18 cellular contexts compared by ENCODE assay signal in genomic region chr3:16900779-16901440, GRCh38. TPM values are rescaled to one million over a fixed set of nuclear protein-coding genes. Genes with fewer than 3 reads are reported as not detected.
DNase-seq lines count a peak whose midpoint lies in the region; ATAC-seq and TF ChIP-seq lines count a peak whose summit lies in the region.
"Had no signal": no experiment of that assay in that cellular context is flagged by ENCODE, and none has a peak within 500 bp of the region (broad histone marks: within the 10 kb centered on the region; RNA-seq: fewer than 3 reads in every experiment).

No MANE protein-coding gene starts in this region.

- peak overlapping the region; percentile 59 for H3K4me2 ChIP-seq in OCI-LY7 (ENCODE audit: low read length)

- peaks cover 3% of the 10 kb centered on the region; the same call in 1 of the 2 replicates for H3K36me3 ChIP-seq in OCI-LY7 (ENCODE audit: insufficient read depth, low read length)
- H3K36me3 ChIP-seq in gastrocnemius medialis: no peaks in the 10 kb centered on the region
- H3K36me3 ChIP-seq in endodermal cell (ENCODE audit: control insufficient read depth, insufficient read depth, low read length): no peaks in the 10 kb centered on the region

- CTCF ChIA-PET in OCI-LY7 (lab: Charles Lee; ENCODE audit: unreplicated experiment): no interaction called here

- no peak overlapping the region; the same call in 1 of the 2 replicates for H2AFZ ChIP-seq in OCI-LY7 (ENCODE audit: low read length)
- H2AFZ ChIP-seq: GM23248 had no signal

- H3K79me2 ChIP-seq in OCI-LY7 (ENCODE audit: insufficient read depth, low read depth, low read length): peaks cover 95% of the 10 kb centered on the region

- ATAC-seq in activated T-cell treated with anti-CD3 and anti-CD28 coated beads, Interleukin-2, amount 50 U/mL, for 4 hours: no peak
- ATAC-seq in effector memory CD8-positive, alpha-beta T cell (replicated peaks): peak; percentile 50
- no peak for ATAC-seq in gastrocnemius medialis
- ATAC-seq: K562 had no signal

- BruUV-seq in OCI-LY7 (replicated peaks; lab: Mats Ljungman, UMichigan): no TSS peak

- no peaks in the 10 kb centered on the region for H3K27me3 Mint-ChIP-seq in activated T-cell treated with anti-CD3 and anti-CD28 coated beads, Interleukin-2, amount 50 U/mL, for 4 hours (ENCODE audit: low read depth)
- H3K27me3 Mint-ChIP-seq in effector memory CD8-positive, alpha-beta T cell: no peaks in the 10 kb centered on the region
- peaks cover 6% of the 10 kb centered on the region for H3K27me3 Mint-ChIP-seq in endodermal cell (ENCODE audit: insufficient read depth)

- peaks cover 6% of the 10 kb centered on the region for H3K36me3 Mint-ChIP-seq in activated T-cell treated with anti-CD3 and anti-CD28 coated beads, Interleukin-2, amount 50 U/mL, for 4 hours (ENCODE audit: insufficient read depth)
- H3K36me3 Mint-ChIP-seq in effector memory CD8-positive, alpha-beta T cell (ENCODE audit: insufficient read depth): peaks cover 7% of the 10 kb centered on the region
- H3K36me3 Mint-ChIP-seq in endodermal cell (ENCODE audit: low read depth): no peaks in the 10 kb centered on the region

- no peaks in the 10 kb centered on the region for H3K9me3 Mint-ChIP-seq in activated T-cell treated with anti-CD3 and anti-CD28 coated beads, Interleukin-2, amount 50 U/mL, for 4 hours
- H3K9me3 Mint-ChIP-seq in effector memory CD8-positive, alpha-beta T cell: no peaks in the 10 kb centered on the region
- H3K9me3 Mint-ChIP-seq in endodermal cell: no peaks in the 10 kb centered on the region

- H3K27ac Mint-ChIP-seq in effector memory CD8-positive, alpha-beta T cell: peak overlapping the region; percentile 86 to 87
- H3K27ac Mint-ChIP-seq in endodermal cell: no peak overlapping the region

- intact Hi-C loops in OCI-LY7 (cut with micrococcal nuclease; ENCODE audit: unreplicated experiment) (no loop called here), gastrocnemius medialis (cut with DNase I; ENCODE audit: low total_unique reads) (no loop called here)

- H3K4me1 ChIP-seq in OCI-LY7 (ENCODE audit: insufficient read depth, low read length, poor library complexity, severe bottlenecking) (peaks cover 98% of the 10 kb centered on the region), gastrocnemius medialis (peaks cover 92 to 99% of the 10 kb centered on the region in 2 donors), endodermal cell (ENCODE audit: control insufficient read depth, insufficient read depth, low read length) (no peaks in the 10 kb centered on the region)
- H3K4me1 ChIP-seq: Caco-2 had no signal

- H3K27ac ChIP-seq in OCI-LY7 (ENCODE audit: low read depth, low read length, poor library complexity, severe bottlenecking) (peak overlapping the region; percentile 9), gastrocnemius medialis (peak overlapping the region; percentile 62 to 82 (median 72)), endodermal cell (ENCODE audit: low read depth, low read length) (no peak overlapping the region)
- H3K27ac ChIP-seq: GM23248, HL-60, RWPE1 had no signal

- no peaks in the 10 kb centered on the region for H3K9me3 ChIP-seq in OCI-LY7 (ENCODE audit: low read length)
- no peaks in the 10 kb centered on the region for H3K9me3 ChIP-seq in gastrocnemius medialis
- H3K9me3 ChIP-seq in endodermal cell (ENCODE audit: control insufficient read depth, low read length): no peaks in the 10 kb centered on the region
- H3K9me3 ChIP-seq: Caco-2 had no signal

- H3K4me3 Mint-ChIP-seq in activated T-cell treated with anti-CD3 and anti-CD28 coated beads, Interleukin-2, amount 50 U/mL, for 4 hours: peak overlapping the region; percentile 39
- peak overlapping the region; percentile 68 to 69 for H3K4me3 Mint-ChIP-seq in effector memory CD8-positive, alpha-beta T cell
- H3K4me3 Mint-ChIP-seq in endodermal cell: no peak overlapping the region

- POLR2A ChIA-PET in OCI-LY7 (lab: Charles Lee): interaction anchor here (0.6 to 8.7 kb wide), 7 partner anchors 8 to 285 kb away, joined by 3 to 96 read pairs (median 6); partner anchors contain the start of gene PLCL2

- 0 out of 2 replicates have a peak, but pooled peaks cover 4% of the 10 kb centered on the region for H4K20me1 ChIP-seq in OCI-LY7 (ENCODE audit: insufficient read depth, low read length)

- 95 to 100% methylated on average over 2 to 4 of the region's 4 CpGs for WGBS in endodermal cell (ENCODE audit: insufficient coverage in 1 of 2, insufficient read length in 1 of 2), 2 experiments

- no peaks in the 10 kb centered on the region for H3K9me2 ChIP-seq in OCI-LY7 (ENCODE audit: insufficient read depth, low read length)

- no peak overlapping the region for H3K9ac ChIP-seq in endodermal cell (ENCODE audit: extremely low read depth, low read length, poor library complexity, severe bottlenecking)
- H3K9ac ChIP-seq: GM23248 had no signal

- in situ Hi-C loops in gastrocnemius medialis (cut with MboI; ENCODE audit: low sequenced_read_pairs in 4 of 4): no loop called here

- H3K4me1 Mint-ChIP-seq in activated T-cell treated with anti-CD3 and anti-CD28 coated beads, Interleukin-2, amount 50 U/mL, for 4 hours (ENCODE audit: low read depth): peaks cover 99% of the 10 kb centered on the region
- peaks cover 86 to 91% of the 10 kb centered on the region in 2 donors for H3K4me1 Mint-ChIP-seq in effector memory CD8-positive, alpha-beta T cell (ENCODE audit: low read depth in 2 of 2)
- H3K4me1 Mint-ChIP-seq in endodermal cell: peaks cover 24% of the 10 kb centered on the region

- no peaks in the 10 kb centered on the region for H3K27me3 ChIP-seq in gastrocnemius medialis
- no peaks in the 10 kb centered on the region for H3K27me3 ChIP-seq in endodermal cell (ENCODE audit: control insufficient read depth, insufficient read depth, low read length, poor library complexity, severe bottlenecking)

- DNase-seq in activated T-cell treated with anti-CD3 and anti-CD28 coated beads, Interleukin-2, amount 50 U/mL, for 4 hours: no peak
- DNase-seq in activated T-cell treated with anti-CD3 and anti-CD28 coated beads, Interleukin-2, amount 50 U/mL, for 1 hour: no peak
- DNase-seq in OCI-LY7 (ENCODE audit: low spot score) (no peak), gastrocnemius medialis (no peak), endodermal cell (no peak), 8988T (no peak), NCI-H1417 (lab: John Stamatoyannopoulos, UW) (no peak)
- no peak for DNase-seq in effector memory CD8-positive, alpha-beta T cell
- DNase-seq: activated CD4-positive, CD25-positive, alpha-beta regulatory T cell; aorta; Caco-2; foreskin melanocyte; GM23248; NCI-H1436 treated with DMSO at 0.1 percent for 48 hours; NCI-H2227 treated with DMSO at 0.1 percent for 48 hours had no signal

- TF ChIP-seq CTCF in OCI-LY7 (conservative IDR thresholded peaks at IDR 0.05; ENCODE audit: low read length) (no peak), gastrocnemius medialis (IDR thresholded peaks at IDR 0.05 in 4 of 5, conservative IDR thresholded peaks at IDR 0.05 in 1 of 5) (no peak), endodermal cell (conservative IDR thresholded peaks at IDR 0.05) (no peak)

- H3K4me3 ChIP-seq in OCI-LY7 (ENCODE audit: low read depth, low read length, poor library complexity, severe bottlenecking): peak overlapping the region; percentile 2
- no peak overlapping the region for H3K4me3 ChIP-seq in gastrocnemius medialis
- H3K4me3 ChIP-seq in endodermal cell (ENCODE audit: low read length): no peak overlapping the region
- H3K4me3 ChIP-seq: GM23248, K562 had no signal

- no peak for TF ChIP-seq POLR2A in gastrocnemius medialis (IDR thresholded peaks at IDR 0.05)

RNA-seq across cellular contexts. Expression of gene PLCL2, which starts 16.2 kb away (rescaled TPM):
- total RNA-seq in activated T-cell treated with anti-CD3 and anti-CD28 coated beads, Interleukin-2, amount 50 U/mL, for 4 hours: 10 to 100 TPM; 12.6 to 14.2 (median 12.7) TPM
- 41.6 and 42.8 TPM in 2 replicates for total RNA-seq in OCI-LY7 (2014; rRNA removed; shearing (Covaris generic))
- total RNA-seq in OCI-LY7 (2022) (34.1 and 41.1 TPM in 2 replicates), gastrocnemius medialis (10 to 100 TPM; 23.9 to 37.2 (median 32.7) TPM), endodermal cell (1 to 10 TPM; 4.2 to 6.9 TPM)
- 8.0 TPM for polyA plus RNA-seq in endodermal cell (2013, experiment 1 of 2)
- polyA plus RNA-seq in endodermal cell (2013, experiment 2 of 2): 6.3 TPM
